Comparison of ENCODE assay signal across 2 cellular contexts in the genomic region with DNA sequence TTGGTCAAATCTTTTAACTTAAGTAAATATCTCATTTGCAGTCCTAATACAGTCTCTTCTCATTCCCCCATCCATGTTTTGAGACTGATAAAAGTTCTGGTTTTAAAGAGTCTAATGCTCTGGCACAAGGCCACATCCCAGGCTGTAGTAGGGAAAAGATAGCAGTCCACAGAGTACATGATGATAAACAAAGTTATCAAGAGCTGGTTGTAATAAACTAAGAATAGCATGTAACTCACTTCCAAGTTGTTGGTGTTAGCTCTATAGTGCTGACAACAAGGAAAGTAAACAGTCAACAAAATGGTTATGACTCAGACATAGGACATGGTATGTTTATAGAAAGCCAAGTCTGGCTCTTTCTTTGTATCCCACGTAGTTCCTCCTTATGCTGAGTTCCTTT.
TF ChIP-seq lines count a peak whose summit lies in the region.

No MANE protein-coding gene starts in this region.

TF ChIP-seq in A549, 52 proteins besides CTCF, POLR2A, EP300 and RAD21:
- no peak for TF ChIP-seq ESRRA (IDR thresholded peaks at IDR 0.05; ENCODE audit: borderline replicate concordance, low read length)
- TF ChIP-seq MAFK (IDR thresholded peaks at IDR 0.05; ENCODE audit: partially characterized antibody): no peak
- no peak for TF ChIP-seq FOSL2 (IDR thresholded peaks at IDR 0.05)
- peak; percentile 51 for TF ChIP-seq FOSL2 (CRISPR knock-in tag; IDR thresholded peaks at IDR 0.05)

TF ChIP-seq in endothelial cell of umbilical vein, 7 proteins besides CTCF, POLR2A, EP300 and RAD21:
- TF ChIP-seq JUN (IDR thresholded peaks at IDR 0.05; ENCODE audit: borderline replicate concordance, insufficient read depth, insufficient read length, low read depth): peak; percentile 76
- TF ChIP-seq EZH2 (IDR thresholded peaks at IDR 0.05; ENCODE audit: borderline replicate concordance, low read depth, low read length, severe bottlenecking): no peak
- peak; percentile 54 for TF ChIP-seq FOS (IDR thresholded peaks at IDR 0.05; ENCODE audit: borderline replicate concordance, insufficient read depth, low read length)
